Comparison of ENCODE assay signal across 13 cellular contexts in genomic region chr1:235855811-235856429, GRCh38. TPM values are rescaled to one million over a fixed set of nuclear protein-coding genes. Genes with fewer than 3 reads are reported as not detected.
DNase-seq lines count a peak whose midpoint lies in the region; ATAC-seq, FAIRE-seq and TF ChIP-seq lines count a peak whose summit lies in the region.
"Had no signal": no experiment of that assay in that cellular context is flagged by ENCODE, and none has a peak within 500 bp of the region (broad histone marks: within the 10 kb centered on the region; RNA-seq: fewer than 3 reads in every experiment).

No MANE protein-coding gene starts in this region.

- no peak for DNase-seq in activated naive CD4-positive, alpha-beta T cell treated with anti-CD3 and anti-CD28 coated beads, Interleukin-2, amount 50 U/mL, for 72 hours (ENCODE audit: low spot score in 2 of 2)
- no peak for DNase-seq in activated naive CD4-positive, alpha-beta T cell treated with anti-CD3 and anti-CD28 coated beads for 36 hours
- no peak for DNase-seq in activated T-helper 1 cell treated with anti-CD3 and anti-CD28 coated beads, Interleukin-12 subunit alpha, Interleukin-12 subunit beta, Interleukin-2, Interleukin-4 antibody, amounts not matched to agents 30 ng/mL and 10 ng/mL and 1 ng/mL, durations not matched to agents 14 hours and 24 hours and 36 hours (ENCODE audit: low spot score)
- DNase-seq in HUDEP-2 (lab: John Stamatoyannopoulos, UW; ENCODE audit: unreplicated experiment in 76 of 76): no peak
- no peak for DNase-seq in vagina (ENCODE audit: extremely low spot score in 2 of 2)
- DNase-seq in small intestine: no peak
- DNase-seq: activated CD4-positive, alpha-beta memory T cell treated with anti-CD3 and anti-CD28 coated beads for 36 hours; NCI-H187 treated with DMSO at 0.1 percent for 48 hours; testis had no signal

- H3K4me3 ChIP-seq in vagina (no peak overlapping the region), small intestine (ENCODE audit: low read depth in 1 of 2, low read length in 2 of 2) (no peak overlapping the region)
- H3K4me3 ChIP-seq: hepatocyte, testis had no signal

- peak; percentile 63 to 78 for ATAC-seq in activated naive CD4-positive, alpha-beta T cell treated with anti-CD3 and anti-CD28 coated beads, Interleukin-2, amount 50 U/mL, for 72 hours
- ATAC-seq in HG02870 (IDR thresholded peaks at IDR 0.05; ENCODE audit: unreplicated experiment) (peak; percentile 52), HG03097 (IDR thresholded peaks at IDR 0.05; ENCODE audit: low FRiP score, unreplicated experiment) (no peak)

- 62 to 82% (median 74%) methylated on average over 1 of the region's 1 CpG for WGBS in small intestine, 3 donors

- H3K27me3 ChIP-seq in vagina (no peaks in the 10 kb centered on the region), small intestine (ENCODE audit: control insufficient read depth in 2 of 2, insufficient read depth in 2 of 2, low read length in 2 of 2) (no peaks in the 10 kb centered on the region)
- H3K27me3 ChIP-seq: hepatocyte, testis had no signal

- CTCF ChIA-PET in activated naive CD4-positive, alpha-beta T cell treated with anti-CD3 and anti-CD28 coated beads for 36 hours (lab: Charles Lee): interaction anchor here (0.6 to 1.0 kb wide), 3 partner anchors 10 to 197 kb away, joined by 3 to 4 read pairs (median 3); no protein-coding TSS in a partner anchor

- peaks cover 0 to 4% of the 10 kb centered on the region in 2 donors for H3K9me3 Mint-ChIP-seq in activated naive CD4-positive, alpha-beta T cell treated with anti-CD3 and anti-CD28 coated beads, Interleukin-2, amount 50 U/mL, for 72 hours
- H3K9me3 Mint-ChIP-seq in activated naive CD4-positive, alpha-beta T cell treated with anti-CD3 and anti-CD28 coated beads for 36 hours: no peaks in the 10 kb centered on the region
- H3K9me3 Mint-ChIP-seq in activated T-helper 1 cell treated with anti-CD3 and anti-CD28 coated beads, Interleukin-12 subunit alpha, Interleukin-12 subunit beta, Interleukin-2, Interleukin-4 antibody, amounts not matched to agents 30 ng/mL and 10 ng/mL and 1 ng/mL, durations not matched to agents 14 hours and 24 hours and 36 hours: no peaks in the 10 kb centered on the region
- H3K9me3 Mint-ChIP-seq: activated CD4-positive, alpha-beta memory T cell treated with anti-CD3 and anti-CD28 coated beads for 36 hours had no signal

- H3K27ac Mint-ChIP-seq in activated naive CD4-positive, alpha-beta T cell treated with anti-CD3 and anti-CD28 coated beads, Interleukin-2, amount 50 U/mL, for 72 hours: peak overlapping the region in 1 of 2 donors; percentile 37
- no peak overlapping the region for H3K27ac Mint-ChIP-seq in activated naive CD4-positive, alpha-beta T cell treated with anti-CD3 and anti-CD28 coated beads for 36 hours
- H3K27ac Mint-ChIP-seq in activated T-helper 1 cell treated with anti-CD3 and anti-CD28 coated beads, Interleukin-12 subunit alpha, Interleukin-12 subunit beta, Interleukin-2, Interleukin-4 antibody, amounts not matched to agents 30 ng/mL and 10 ng/mL and 1 ng/mL, durations not matched to agents 14 hours and 24 hours and 36 hours: peak overlapping the region; percentile 37
- H3K27ac Mint-ChIP-seq: activated CD4-positive, alpha-beta memory T cell treated with anti-CD3 and anti-CD28 coated beads for 36 hours had no signal

- intact Hi-C loops in activated naive CD4-positive, alpha-beta T cell treated with anti-CD3 and anti-CD28 coated beads for 36 hours (cut with micrococcal nuclease): loop anchor here (1.0 to 2.0 kb wide), 2 partner anchors 8 to 97 kb away; no protein-coding TSS in a partner anchor
- intact Hi-C loops in activated T-helper 1 cell treated with anti-CD3 and anti-CD28 coated beads, Interleukin-12 subunit alpha, Interleukin-12 subunit beta, Interleukin-2, Interleukin-4 antibody, amounts not matched to agents 30 ng/mL and 10 ng/mL and 1 ng/mL, durations not matched to agents 14 hours and 24 hours and 36 hours (cut with micrococcal nuclease): loop anchor here (1.0 to 2.0 kb wide), 4 partner anchors 8 to 213 kb away; partner anchors contain the start of gene LYST
- intact Hi-C loops in vagina (cut with DNase I): no loop called here

- H3K9me3 ChIP-seq in vagina: no peaks in the 10 kb centered on the region
- H3K9me3 ChIP-seq in small intestine (ENCODE audit: control insufficient read depth, low read depth): no peaks in the 10 kb centered on the region
- H3K9me3 ChIP-seq: testis had no signal

- no peaks in the 10 kb centered on the region for H3K27me3 Mint-ChIP-seq in activated naive CD4-positive, alpha-beta T cell treated with anti-CD3 and anti-CD28 coated beads for 36 hours (ENCODE audit: low read depth)
- no peaks in the 10 kb centered on the region for H3K27me3 Mint-ChIP-seq in activated T-helper 1 cell treated with anti-CD3 and anti-CD28 coated beads, Interleukin-12 subunit alpha, Interleukin-12 subunit beta, Interleukin-2, Interleukin-4 antibody, amounts not matched to agents 30 ng/mL and 10 ng/mL and 1 ng/mL, durations not matched to agents 14 hours and 24 hours and 36 hours (ENCODE audit: insufficient read depth)
- H3K27me3 Mint-ChIP-seq: activated CD4-positive, alpha-beta memory T cell treated with anti-CD3 and anti-CD28 coated beads for 36 hours had no signal

- no peak for TF ChIP-seq CTCF in vagina (IDR thresholded peaks at IDR 0.05)

- no peak for TF ChIP-seq POLR2A in vagina (IDR thresholded peaks at IDR 0.05)

- H3K27ac ChIP-seq in vagina (no peak overlapping the region), small intestine (ENCODE audit: low read depth in 1 of 2, low read length in 1 of 2) (no peak overlapping the region)
- H3K27ac ChIP-seq: hepatocyte, testis had no signal

- no peak for FAIRE-seq in small intestine (lab: Jason Lieb, UNC)
- FAIRE-seq: endothelial cell of umbilical vein had no signal

- H3K4me1 ChIP-seq in vagina (peaks cover 32% of the 10 kb centered on the region), small intestine (ENCODE audit: control insufficient read depth in 2 of 2, insufficient read depth in 1 of 2, low read depth in 1 of 2, low read length in 1 of 2) (peaks cover 0 to 5% of the 10 kb centered on the region in 2 donors)

- peaks cover 54% of the 10 kb centered on the region for H3K4me1 Mint-ChIP-seq in activated naive CD4-positive, alpha-beta T cell treated with anti-CD3 and anti-CD28 coated beads for 36 hours (ENCODE audit: low read depth)
- H3K4me1 Mint-ChIP-seq in activated T-helper 1 cell treated with anti-CD3 and anti-CD28 coated beads, Interleukin-12 subunit alpha, Interleukin-12 subunit beta, Interleukin-2, Interleukin-4 antibody, amounts not matched to agents 30 ng/mL and 10 ng/mL and 1 ng/mL, durations not matched to agents 14 hours and 24 hours and 36 hours (ENCODE audit: low read depth): peaks cover 41% of the 10 kb centered on the region

- H3K36me3 ChIP-seq in vagina (no peaks in the 10 kb centered on the region), small intestine (ENCODE audit: control insufficient read depth in 2 of 2, insufficient read depth in 2 of 2, low read length in 2 of 2) (no peaks in the 10 kb centered on the region)

- no peak overlapping the region for H3K4me3 Mint-ChIP-seq in activated naive CD4-positive, alpha-beta T cell treated with anti-CD3 and anti-CD28 coated beads for 36 hours
- no peak overlapping the region for H3K4me3 Mint-ChIP-seq in activated T-helper 1 cell treated with anti-CD3 and anti-CD28 coated beads, Interleukin-12 subunit alpha, Interleukin-12 subunit beta, Interleukin-2, Interleukin-4 antibody, amounts not matched to agents 30 ng/mL and 10 ng/mL and 1 ng/mL, durations not matched to agents 14 hours and 24 hours and 36 hours
- H3K4me3 Mint-ChIP-seq: activated CD4-positive, alpha-beta memory T cell treated with anti-CD3 and anti-CD28 coated beads for 36 hours had no signal

- H3K36me3 Mint-ChIP-seq in activated naive CD4-positive, alpha-beta T cell treated with anti-CD3 and anti-CD28 coated beads, Interleukin-2, amount 50 U/mL, for 72 hours: peaks cover 0 to 6% of the 10 kb centered on the region in 2 donors
- peaks cover 2% of the 10 kb centered on the region for H3K36me3 Mint-ChIP-seq in activated naive CD4-positive, alpha-beta T cell treated with anti-CD3 and anti-CD28 coated beads for 36 hours (ENCODE audit: low read depth)
- peaks cover 11% of the 10 kb centered on the region for H3K36me3 Mint-ChIP-seq in activated T-helper 1 cell treated with anti-CD3 and anti-CD28 coated beads, Interleukin-12 subunit alpha, Interleukin-12 subunit beta, Interleukin-2, Interleukin-4 antibody, amounts not matched to agents 30 ng/mL and 10 ng/mL and 1 ng/mL, durations not matched to agents 14 hours and 24 hours and 36 hours (ENCODE audit: low read depth)

RNA-seq across cellular contexts. Expression of gene LYST, which starts 10.8 kb away (rescaled TPM):
- total RNA-seq in activated naive CD4-positive, alpha-beta T cell treated with anti-CD3 and anti-CD28 coated beads, Interleukin-2, amount 50 U/mL, for 72 hours: 10 to 100 TPM; 33.5 to 73.0 TPM
- 10 to 100 TPM; 19.0 to 21.1 TPM for total RNA-seq in activated naive CD4-positive, alpha-beta T cell treated with anti-CD3 and anti-CD28 coated beads for 36 hours
- total RNA-seq in activated T-helper 1 cell treated with anti-CD3 and anti-CD28 coated beads, Interleukin-12 subunit alpha, Interleukin-12 subunit beta, Interleukin-2, Interleukin-4 antibody, amounts not matched to agents 30 ng/mL and 10 ng/mL and 1 ng/mL, durations not matched to agents 14 hours and 24 hours and 36 hours: 144 and 145 TPM in 2 replicates
- 52.1 TPM for total RNA-seq in vagina
- polyA plus RNA-seq in small intestine: 1 to 10 TPM; 2.9 to 5.7 (median 4.3) TPM
